Comparison of ENCODE assay signal across 12 cellular contexts in genomic region chrX:13085533-13085932, GRCh38. TPM values are rescaled to one million over a fixed set of nuclear protein-coding genes. Genes with fewer than 3 reads are reported as not detected.
DNase-seq lines count a peak whose midpoint lies in the region; ATAC-seq and TF ChIP-seq lines count a peak whose summit lies in the region.
"Had no signal": no experiment of that assay in that cellular context is flagged by ENCODE, and none has a peak within 500 bp of the region (broad histone marks: within the 10 kb centered on the region; RNA-seq: fewer than 3 reads in every experiment).

No MANE protein-coding gene starts in this region.

- POLR2A ChIA-PET in CD8-positive, alpha-beta T cell (lab: Charles Lee), result interaction anchor here (0.7 to 10.7 kb wide), 16 partner anchors 9 to 402 kb away, joined by 3 to 518 read pairs (median 6); partner anchors contain the start of gene TMSB4X
- POLR2A ChIA-PET in activated CD4-positive, alpha-beta memory T cell treated with anti-CD3 and anti-CD28 coated beads, Interleukin-2, amount 10 ng/mL, durations not matched to agents 7 days and 5 days (lab: Charles Lee), result interaction anchor here (0.8 to 24.1 kb wide), 8 partner anchors 8 to 133 kb away, joined by 4 to 1502 read pairs (median 144); partner anchors contain the start of gene TMSB4X
- POLR2A ChIA-PET in PC-3 (lab: Charles Lee; ENCODE audit: unreplicated experiment), result no interaction called here

- intact Hi-C loops in CD8-positive, alpha-beta T cell (cut with DNase I, micrococcal nuclease), result loop anchor here in 1 of 2 experiments (5.0 kb wide), 1 partner anchor 33 kb away; no protein-coding TSS in a partner anchor
- intact Hi-C loops in PC-3 (cut with micrococcal nuclease), result no loop called here

- BruUV-seq in PC-3 (replicated peaks; lab: Mats Ljungman, UMichigan), result no TSS peak

- no peaks in the 10 kb centered on the region for H3K27me3 Mint-ChIP-seq in CD8-positive, alpha-beta T cell (ENCODE audit: low read depth)
- no peaks in the 10 kb centered on the region for H3K27me3 Mint-ChIP-seq in activated CD4-positive, alpha-beta memory T cell treated with anti-CD3 and anti-CD28 coated beads, Interleukin-2, amount 10 ng/mL, durations not matched to agents 7 days and 5 days
- peaks cover 8 to 21% (median 8%) of the 10 kb centered on the region in 3 donors for H3K27me3 Mint-ChIP-seq in immature natural killer cell (ENCODE audit: low read depth in 3 of 3)

- no peak for TF ChIP-seq CTCF in CD8-positive, alpha-beta T cell (IDR thresholded peaks at IDR 0.05)
- TF ChIP-seq CTCF in PC-3 (conservative IDR thresholded peaks at IDR 0.05; ENCODE audit: low read depth, low read length), result no peak

- H3K9me2 ChIP-seq in PC-3 (replicated peaks; ENCODE audit: low read length), result no peaks in the 10 kb centered on the region

- H3K27ac ChIP-seq in CD8-positive, alpha-beta T cell (ENCODE audit: low read depth, low read length), result peak overlapping the region; percentile 57
- no peak overlapping the region for H3K27ac ChIP-seq in PC-3 (ENCODE audit: low read length)

- DNase-seq in CD8-positive, alpha-beta T cell, result peak in 6 of 7 experiments; percentile 47 to 78 (median 56)
- peak; percentile 71 for DNase-seq in activated CD4-positive, alpha-beta memory T cell treated with anti-CD3 and anti-CD28 coated beads, Interleukin-2, amount 10 ng/mL, durations not matched to agents 7 days and 5 days
- DNase-seq in immature natural killer cell (peak in 2 of 3 donors; percentile 43 to 46), EL (no peak), NCI-H345 (lab: John Stamatoyannopoulos, UW) (no peak), PC-3 (no peak), cerebellum (ENCODE audit: low spot score) (no peak)
- DNase-seq: GOT3, NCI-H524 treated with DMSO at 0.1 percent for 48 hours, nephron progenitor cell had no signal

- H3K4me1 Mint-ChIP-seq in CD8-positive, alpha-beta T cell (ENCODE audit: low read depth), result peaks cover 87% of the 10 kb centered on the region
- H3K4me1 Mint-ChIP-seq in activated CD4-positive, alpha-beta memory T cell treated with anti-CD3 and anti-CD28 coated beads, Interleukin-2, amount 10 ng/mL, durations not matched to agents 7 days and 5 days, result peaks cover 87% of the 10 kb centered on the region
- peaks cover 89 to 100% of the 10 kb centered on the region in 2 donors for H3K4me1 Mint-ChIP-seq in immature natural killer cell

- H3K79me2 ChIP-seq in PC-3 (ENCODE audit: low read length), result no peaks in the 10 kb centered on the region

- H3K36me3 Mint-ChIP-seq in CD8-positive, alpha-beta T cell, result no peaks in the 10 kb centered on the region
- H3K36me3 Mint-ChIP-seq in activated CD4-positive, alpha-beta memory T cell treated with anti-CD3 and anti-CD28 coated beads, Interleukin-2, amount 10 ng/mL, durations not matched to agents 7 days and 5 days (ENCODE audit: low read depth), result no peaks in the 10 kb centered on the region
- peaks cover 0 to 4% (median 0%) of the 10 kb centered on the region in 3 donors for H3K36me3 Mint-ChIP-seq in immature natural killer cell

- no peaks in the 10 kb centered on the region for H4K20me1 ChIP-seq in PC-3 (ENCODE audit: low read length)

- H2AFZ ChIP-seq in PC-3 (ENCODE audit: low read length), result no peak overlapping the region

- H3K4me3 ChIP-seq in CD8-positive, alpha-beta T cell (ENCODE audit: low read depth, low read length), result peak overlapping the region; percentile 47
- no peak overlapping the region for H3K4me3 ChIP-seq in PC-3 (ENCODE audit: low read length)

- no peak overlapping the region for H3K4me2 ChIP-seq in PC-3 (ENCODE audit: low read length)

- H3K36me3 ChIP-seq in CD8-positive, alpha-beta T cell (ENCODE audit: insufficient read depth, low read length), result no peaks in the 10 kb centered on the region
- H3K36me3 ChIP-seq in PC-3 (ENCODE audit: low read depth, low read length), result no peaks in the 10 kb centered on the region

- H3K9me3 ChIP-seq in CD8-positive, alpha-beta T cell (ENCODE audit: low read length), result no peaks in the 10 kb centered on the region
- no peaks in the 10 kb centered on the region for H3K9me3 ChIP-seq in PC-3 (ENCODE audit: low read length)

- no peaks in the 10 kb centered on the region for H3K27me3 ChIP-seq in CD8-positive, alpha-beta T cell (ENCODE audit: insufficient read depth, low read length)
- H3K27me3 ChIP-seq in PC-3 (ENCODE audit: low read length), result no peaks in the 10 kb centered on the region

- no peaks in the 10 kb centered on the region for H3K9me3 Mint-ChIP-seq in CD8-positive, alpha-beta T cell
- no peaks in the 10 kb centered on the region for H3K9me3 Mint-ChIP-seq in activated CD4-positive, alpha-beta memory T cell treated with anti-CD3 and anti-CD28 coated beads, Interleukin-2, amount 10 ng/mL, durations not matched to agents 7 days and 5 days
- no peaks in the 10 kb centered on the region for H3K9me3 Mint-ChIP-seq in immature natural killer cell

- no peak overlapping the region for H3K9ac ChIP-seq in PC-3 (ENCODE audit: low read length)

- peaks cover 91% of the 10 kb centered on the region for H3K4me1 ChIP-seq in CD8-positive, alpha-beta T cell (ENCODE audit: insufficient read depth, low read length)
- peaks cover 20% of the 10 kb centered on the region for H3K4me1 ChIP-seq in PC-3 (ENCODE audit: insufficient read depth, low read length)

- CTCF ChIA-PET in CD8-positive, alpha-beta T cell (lab: Charles Lee), result interaction anchor here (0.7 to 5.9 kb wide), 11 partner anchors 12 to 402 kb away, joined by 3 to 52 read pairs (median 7); partner anchors contain the start of gene TMSB4X
- CTCF ChIA-PET in activated CD4-positive, alpha-beta memory T cell treated with anti-CD3 and anti-CD28 coated beads, Interleukin-2, amount 10 ng/mL, durations not matched to agents 7 days and 5 days (lab: Charles Lee), result interaction anchor here (0.7 to 13.0 kb wide), 4 partner anchors 67 to 134 kb away, joined by 3 to 273 read pairs (median 107); partner anchors contain the start of gene TMSB4X
- CTCF ChIA-PET in PC-3 (lab: Charles Lee), result no interaction called here

- H3K4me3 Mint-ChIP-seq in CD8-positive, alpha-beta T cell, result peak overlapping the region; percentile 80
- H3K4me3 Mint-ChIP-seq in activated CD4-positive, alpha-beta memory T cell treated with anti-CD3 and anti-CD28 coated beads, Interleukin-2, amount 10 ng/mL, durations not matched to agents 7 days and 5 days, result peak overlapping the region; percentile 81
- H3K4me3 Mint-ChIP-seq in immature natural killer cell, result peak overlapping the region; percentile 56 to 78 (median 77)
- H3K4me3 Mint-ChIP-seq: nephron progenitor cell had no signal

- peak overlapping the region; percentile 98 for H3K27ac Mint-ChIP-seq in CD8-positive, alpha-beta T cell
- H3K27ac Mint-ChIP-seq in activated CD4-positive, alpha-beta memory T cell treated with anti-CD3 and anti-CD28 coated beads, Interleukin-2, amount 10 ng/mL, durations not matched to agents 7 days and 5 days, result peak overlapping the region; percentile 99
- H3K27ac Mint-ChIP-seq in immature natural killer cell, result peak overlapping the region; percentile 93 to 99 (median 98)
- H3K27ac Mint-ChIP-seq: nephron progenitor cell had no signal

- H3F3A ChIP-seq in PC-3 (ENCODE audit: low read length, unreplicated experiment), result no peaks in the 10 kb centered on the region

- peak; percentile 29 for ATAC-seq in CD8-positive, alpha-beta T cell
- peak; percentile 39 for ATAC-seq in HG03196 (IDR thresholded peaks at IDR 0.05; ENCODE audit: unreplicated experiment)
- no peak for ATAC-seq in PC-3

RNA-seq across cellular contexts. Expression of gene FAM9C, which starts 41.1 kb away (rescaled TPM):
- not detected for total RNA-seq in CD8-positive, alpha-beta T cell
- not detected for total RNA-seq in activated CD4-positive, alpha-beta memory T cell treated with anti-CD3 and anti-CD28 coated beads, Interleukin-2, amount 10 ng/mL, durations not matched to agents 7 days and 5 days
- polyA plus RNA-seq in immature natural killer cell, result not detected
- total RNA-seq in PC-3 (2014; rRNA removed), result not detected in 2 replicates
- total RNA-seq in cerebellum, result not detected
- total RNA-seq: MCF 10A had no signal

Comparison
In these comparisons a context has a peak if more than half of its experiments do, and no peak if none do; other contexts are left out.
1. DNase-seq: peak in CD8-positive, alpha-beta T cell (6 of 7), activated CD4-positive, alpha-beta memory T cell treated with anti-CD3 and anti-CD28 coated beads, Interleukin-2, amount 10 ng/mL, durations not matched to agents 7 days and 5 days (single experiment) and immature natural killer cell (2 of 3); none in EL (single experiment), NCI-H345 (single experiment), PC-3 (single experiment) and cerebellum (single experiment).
2. Peak in every context shown above with its lines, with median percentiles within 50 percentile points of each other: H3K27ac Mint-ChIP-seq and H3K4me3 Mint-ChIP-seq.